In genomic region chr14:68558096-68558495, GRCh38 we compare ENCODE assay signal across 21 cellular contexts.
"Had no signal": no experiment of that assay in that cellular context is flagged by ENCODE, and none has a peak within 500 bp of the region (broad histone marks: within the 10 kb centered on the region; RNA-seq: fewer than 3 reads in every experiment).

No MANE protein-coding gene starts in this region.

- H3K27ac ChIP-seq: esophagus squamous epithelium, gastroesophageal sphincter, ovary, right atrium auricular region, suprapubic skin, thyroid gland, upper lobe of right lung had no signal

- H3K27me3 ChIP-seq: esophagus squamous epithelium, gastroesophageal sphincter, ovary, right atrium auricular region, suprapubic skin, thyroid gland, upper lobe of right lung had no signal

- H3K36me3 ChIP-seq: esophagus squamous epithelium, gastroesophageal sphincter, ovary, right atrium auricular region, suprapubic skin, thyroid gland, upper lobe of right lung had no signal

- H3K4me3 Mint-ChIP-seq: immature natural killer cell; naive thymus-derived CD8-positive, alpha-beta T cell; neural crest cell had no signal

- H3K27ac Mint-ChIP-seq: naive thymus-derived CD8-positive, alpha-beta T cell had no signal

- FAIRE-seq: colon, keratinocyte, small intestine had no signal

- H3K9me3 Mint-ChIP-seq: immature natural killer cell had no signal

- H3K4me3 ChIP-seq: esophagus squamous epithelium, gastroesophageal sphincter, mucosa of descending colon, ovary, right atrium auricular region, suprapubic skin, thyroid gland, upper lobe of right lung had no signal

- ATAC-seq: gastroesophageal sphincter; left ventricle myocardium superior; mucosa of descending colon; naive thymus-derived CD8-positive, alpha-beta T cell; stimulated activated naive CD8-positive, alpha-beta T cell treated with anti-CD3 and anti-CD28 coated beads, Interleukin-15, Interleukin-2, amounts not matched to agents 100 U/mL and 50 U/mL, for 24 hours; upper lobe of right lung had no signal

- DNase-seq: cerebellar nuclear complex; esophagus squamous epithelium; foreskin fibroblast; glutamatergic neuron; immature natural killer cell; left ventricle myocardium superior; mucosa of descending colon; naive thymus-derived CD8-positive, alpha-beta T cell; nucleus accumbens; small intestine; stimulated activated CD4-positive, alpha-beta T cell treated with anti-CD3 and anti-CD28 coated beads, Interleukin-12 subunit alpha, Interleukin-12 subunit beta, amount 100 ng/mL, for 4 hours; stimulated activated naive CD8-positive, alpha-beta T cell treated with anti-CD3 and anti-CD28 coated beads, Interleukin-15, Interleukin-2, amounts not matched to agents 100 U/mL and 50 U/mL, for 24 hours; thyroid gland; upper lobe of right lung had no signal

- H3K27me3 Mint-ChIP-seq: naive thymus-derived CD8-positive, alpha-beta T cell had no signal
